In the genomic region with DNA sequence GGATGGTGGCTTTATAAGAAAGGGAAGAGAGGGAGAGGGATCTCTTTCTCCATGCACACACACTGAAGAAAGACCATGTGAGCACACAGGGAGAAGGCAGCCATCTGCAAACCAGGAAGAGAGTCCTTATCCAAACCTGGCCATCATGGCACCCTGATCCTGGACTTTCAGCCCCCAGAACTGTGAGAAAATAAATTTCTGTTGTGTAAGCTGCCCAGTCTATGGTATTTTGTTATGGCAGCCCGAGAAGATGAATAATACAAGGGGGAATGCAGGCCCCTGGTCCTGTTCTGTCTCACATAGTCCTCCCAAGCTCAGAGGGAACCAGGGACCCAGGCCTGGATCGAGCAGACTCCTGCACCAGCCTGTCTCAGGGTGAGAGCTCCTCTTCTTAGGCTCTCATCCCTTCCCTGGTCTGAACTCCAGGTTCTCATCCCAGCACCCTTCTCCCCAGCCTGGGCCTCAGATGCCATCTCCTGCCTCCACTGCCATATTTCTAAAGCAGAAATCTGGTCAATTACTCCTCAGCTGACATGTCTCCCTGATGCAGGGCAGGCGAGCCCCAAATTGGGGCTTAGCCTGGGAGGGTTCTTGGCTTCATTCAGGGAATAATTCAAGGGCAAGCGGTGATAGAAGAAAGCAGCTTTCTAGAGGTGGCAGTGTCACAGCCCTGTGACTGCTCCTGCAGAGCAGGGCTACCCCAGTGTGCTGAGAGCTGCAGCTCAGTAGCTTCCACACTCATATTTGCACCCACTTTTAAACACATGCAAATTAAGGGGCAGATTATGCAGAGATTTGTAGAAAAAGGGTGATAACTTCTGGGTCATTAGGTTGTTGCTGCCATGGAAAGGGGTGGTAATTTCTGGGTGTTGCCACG, we compare ENCODE assay signal across 1 cellular context.
TF ChIP-seq lines count a peak whose summit lies in the region.

No MANE protein-coding gene starts in this region.

TF ChIP-seq in H1, 55 proteins besides CTCF, POLR2A, EP300 and RAD21:
- TF ChIP-seq, protein P1, sequence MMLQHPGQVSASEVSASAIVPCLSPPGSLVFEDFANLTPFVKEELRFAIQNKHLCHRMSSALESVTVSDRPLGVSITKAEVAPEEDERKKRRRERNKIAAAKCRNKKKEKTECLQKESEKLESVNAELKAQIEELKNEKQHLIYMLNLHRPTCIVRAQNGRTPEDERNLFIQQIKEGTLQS (IDR thresholded peaks at IDR 0.05; ENCODE audit: insufficient read depth, low read depth, low read length) = no peak
- TF ChIP-seq TCF12 (IDR thresholded peaks at IDR 0.05; ENCODE audit: low read depth, low read length) (no peak), SRF (IDR thresholded peaks at IDR 0.05; ENCODE audit: low read depth, low read length) (no peak), POLR2AphosphoS5 (IDR thresholded peaks at IDR 0.05; ENCODE audit: low read depth, low read length) (no peak), ASH2L (IDR thresholded peaks at IDR 0.05; ENCODE audit: low read length) (no peak), SP1 (IDR thresholded peaks at IDR 0.05; ENCODE audit: low read depth, low read length) (no peak), CBX8 (IDR thresholded peaks at IDR 0.05; ENCODE audit: borderline replicate concordance, low read depth, low read length) (no peak), CTBP2 (IDR thresholded peaks at IDR 0.05; ENCODE audit: borderline replicate concordance, insufficient read depth, insufficient read length, low read length) (no peak), BACH1 (IDR thresholded peaks at IDR 0.05; ENCODE audit: low read length) (no peak), RFX5 (IDR thresholded peaks at IDR 0.05; ENCODE audit: borderline replicate concordance, low read depth, low read length) (no peak), SIRT6 (IDR thresholded peaks at IDR 0.05; ENCODE audit: low read length) (no peak)
